In genomic region chr7:121001932-121002754, GRCh38 we compare ENCODE assay signal across 22 cellular contexts. TPM values are rescaled to one million over a fixed set of nuclear protein-coding genes. Genes with fewer than 3 reads are reported as not detected.
DNase-seq lines count a peak whose midpoint lies in the region; ATAC-seq, FAIRE-seq and TF ChIP-seq lines count a peak whose summit lies in the region.
"Had no signal": no experiment of that assay in that cellular context is flagged by ENCODE, and none has a peak within 500 bp of the region (broad histone marks: within the 10 kb centered on the region; RNA-seq: fewer than 3 reads in every experiment).

No MANE protein-coding gene starts in this region.

- no peaks in the 10 kb centered on the region for H3K36me3 Mint-ChIP-seq in astrocyte (ENCODE audit: low read depth, unreplicated experiment)
- H3K36me3 Mint-ChIP-seq: activated naive CD8-positive, alpha-beta T cell; CD8-positive, alpha-beta memory T cell had no signal

- TF ChIP-seq POLR2A in right lobe of liver (IDR thresholded peaks at IDR 0.05) (no peak), stomach (IDR thresholded peaks at IDR 0.05) (no peak), gastroesophageal sphincter (IDR thresholded peaks at IDR 0.05) (no peak)

- ATAC-seq in right lobe of liver = no peak
- ATAC-seq in HG03432 (IDR thresholded peaks at IDR 0.05; ENCODE audit: unreplicated experiment) = no peak
- ATAC-seq in gastroesophageal sphincter = no peak
- ATAC-seq: effector memory CD8-positive, alpha-beta T cell; HCT116 had no signal

- TF ChIP-seq EP300 in stomach (IDR thresholded peaks at IDR 0.05) (no peak), gastroesophageal sphincter (IDR thresholded peaks at IDR 0.05) (no peak)

- no peaks in the 10 kb centered on the region for H3K9me3 Mint-ChIP-seq in astrocyte (ENCODE audit: unreplicated experiment)
- H3K9me3 Mint-ChIP-seq: activated T-cell treated with anti-CD3 and anti-CD28 coated beads, Interleukin-2, amount 50 U/mL, for 24 hours; CD8-positive, alpha-beta memory T cell; effector memory CD8-positive, alpha-beta T cell had no signal

- H3K79me2 ChIP-seq in GM23248 (ENCODE audit: insufficient read depth) (peaks cover 32% of the 10 kb centered on the region), astrocyte (ENCODE audit: insufficient read depth, low read length) (no peaks in the 10 kb centered on the region)

- intact Hi-C loops in right lobe of liver (cut with DNase I) = no loop called here
- intact Hi-C loops in stomach (cut with DNase I; ENCODE audit: low total_unique reads) = no loop called here

- DNase-seq in GM23248 = no peak
- no peak for DNase-seq in astrocyte (ENCODE audit: low read depth)
- DNase-seq in right lobe of liver = no peak
- DNase-seq in stomach = no peak
- no peak for DNase-seq in NCI-H1092 treated with DMSO at 0.1 percent for 48 hours (lab: John Stamatoyannopoulos, UW)
- no peak for DNase-seq in putamen (ENCODE audit: low spot score)
- DNase-seq: activated CD4-positive, alpha-beta T cell treated with anti-CD3 and anti-CD28 coated beads, Interleukin-2, amount 50 U/mL, for 48 hours; activated T-cell treated with anti-CD3 and anti-CD28 coated beads, Interleukin-2, amount 50 U/mL, for 24 hours; CD8-positive, alpha-beta memory T cell; DND-41; effector memory CD8-positive, alpha-beta T cell; left cardiac atrium; NCI-H146; NK-92 treated with Interleukin-12 subunit alpha and Interleukin-12 subunit beta, amount 100 ng/mL, for 24 hours; stimulated activated naive CD4-positive, alpha-beta T cell treated with Interleukin-2 at 50 U/mL for 16 hours; T-helper 1 cell had no signal

- no peak overlapping the region for H3K27ac ChIP-seq in GM23248
- H3K27ac ChIP-seq in astrocyte (ENCODE audit: low read depth, low read length) = peak overlapping the region; percentile 77
- H3K27ac ChIP-seq in right lobe of liver = peak overlapping the region; percentile 42 to 66 (median 65)
- H3K27ac ChIP-seq in stomach = peak overlapping the region in 4 of 5 donors; percentile 16 to 82 (median 48)
- peak overlapping the region in 2 of 4 donors; percentile 30 to 45 for H3K27ac ChIP-seq in gastroesophageal sphincter
- H3K27ac ChIP-seq: VCaP had no signal

- H3K4me3 ChIP-seq in GM23248 = no peak overlapping the region
- no peak overlapping the region for H3K4me3 ChIP-seq in astrocyte (ENCODE audit: insufficient read depth, low read depth, low read length)
- no peak overlapping the region for H3K4me3 ChIP-seq in right lobe of liver
- no peak overlapping the region for H3K4me3 ChIP-seq in stomach
- no peak overlapping the region for H3K4me3 ChIP-seq in gastroesophageal sphincter

- H3K9me3 ChIP-seq in GM23248 (ENCODE audit: low read depth) (no peaks in the 10 kb centered on the region), astrocyte (ENCODE audit: insufficient read depth, low read depth, low read length) (no peaks in the 10 kb centered on the region), right lobe of liver (no peaks in the 10 kb centered on the region), stomach (no peaks in the 10 kb centered on the region), gastroesophageal sphincter (no peaks in the 10 kb centered on the region)

- TF ChIP-seq CTCF in astrocyte (IDR thresholded peaks at IDR 0.05; ENCODE audit: insufficient read depth, low read depth, low read length) (no peak), right lobe of liver (IDR thresholded peaks at IDR 0.05) (peak in 1 of 4 donors; percentile 7), stomach (IDR thresholded peaks at IDR 0.05) (no peak), gastroesophageal sphincter (IDR thresholded peaks at IDR 0.05) (no peak)

- no peaks in the 10 kb centered on the region for H3K27me3 Mint-ChIP-seq in astrocyte (ENCODE audit: low read depth, unreplicated experiment)

- peaks cover 10% of the 10 kb centered on the region for H3F3A ChIP-seq in GM23248 (ENCODE audit: insufficient read depth)

- in situ Hi-C loops in GM23248 (cut with MboI) = no loop called here

- no peaks in the 10 kb centered on the region for H3K9me2 ChIP-seq in GM23248 (ENCODE audit: insufficient read depth)

- H3K4me1 Mint-ChIP-seq in astrocyte (ENCODE audit: low read depth, unreplicated experiment) = peaks cover 45% of the 10 kb centered on the region

- peak overlapping the region; percentile 52 for H2AFZ ChIP-seq in GM23248
- peak overlapping the region; percentile 12 for H2AFZ ChIP-seq in astrocyte (ENCODE audit: low read depth, low read length)

- peaks cover 21% of the 10 kb centered on the region for H3K4me1 ChIP-seq in GM23248 (ENCODE audit: insufficient read depth)
- peaks cover 13% of the 10 kb centered on the region for H3K4me1 ChIP-seq in astrocyte (ENCODE audit: insufficient read depth, low read length)
- peaks cover 0 to 56% (median 19%) of the 10 kb centered on the region in 4 donors for H3K4me1 ChIP-seq in right lobe of liver
- peaks cover 0 to 47% (median 23%) of the 10 kb centered on the region in 4 donors for H3K4me1 ChIP-seq in stomach
- peaks cover 0 to 81% (median 0%) of the 10 kb centered on the region in 3 donors for H3K4me1 ChIP-seq in gastroesophageal sphincter

- H4K20me1 ChIP-seq in GM23248 (ENCODE audit: insufficient read depth) (no peaks in the 10 kb centered on the region), astrocyte (ENCODE audit: insufficient read depth, low read length) (no peaks in the 10 kb centered on the region)

- no peak overlapping the region for H3K4me3 Mint-ChIP-seq in astrocyte (ENCODE audit: unreplicated experiment)
- H3K4me3 Mint-ChIP-seq: activated naive CD8-positive, alpha-beta T cell; activated T-cell treated with anti-CD3 and anti-CD28 coated beads, Interleukin-2, amount 50 U/mL, for 24 hours; CD8-positive, alpha-beta memory T cell; effector memory CD8-positive, alpha-beta T cell had no signal

- H3K9ac ChIP-seq in GM23248 (no peak overlapping the region), astrocyte (ENCODE audit: low read length) (peak overlapping the region; percentile 41)

- WGBS in GM23248 (ENCODE audit: low coverage in 1 of 2, low lambda C conversion rate in 2 of 2, missing lambda C conversion rate in 2 of 2), 2 experiments = 50 to 53% methylated on average over 2 of the region's 2 CpGs
- 56% methylated on average over 2 of the region's 2 CpGs for WGBS in right lobe of liver (ENCODE audit: insufficient coverage, low coverage, low lambda C conversion rate, missing lambda C conversion rate)
- WGBS in stomach, 5 donors = 22 to 37% (median 25%) methylated on average over 2 of the region's 2 CpGs
- WGBS in gastroesophageal sphincter (ENCODE audit: low coverage in 1 of 2), 2 donors = 57 to 69% methylated on average over 2 of the region's 2 CpGs

- peak overlapping the region; percentile 58 for H3K4me2 ChIP-seq in GM23248 (ENCODE audit: unreplicated experiment)
- peak overlapping the region; percentile 68 for H3K4me2 ChIP-seq in astrocyte (ENCODE audit: low read length)

- no peaks in the 10 kb centered on the region for H3K27me3 ChIP-seq in GM23248 (replicated peaks; ENCODE audit: insufficient read depth)
- H3K27me3 ChIP-seq in astrocyte (ENCODE audit: insufficient read depth, low read length) = no peaks in the 10 kb centered on the region
- H3K27me3 ChIP-seq in right lobe of liver = no peaks in the 10 kb centered on the region
- H3K27me3 ChIP-seq in stomach = no peaks in the 10 kb centered on the region
- H3K27me3 ChIP-seq in gastroesophageal sphincter = no peaks in the 10 kb centered on the region

- H3K27ac Mint-ChIP-seq in astrocyte (ENCODE audit: unreplicated experiment) = no peak overlapping the region
- H3K27ac Mint-ChIP-seq: activated naive CD8-positive, alpha-beta T cell; activated T-cell treated with anti-CD3 and anti-CD28 coated beads, Interleukin-2, amount 50 U/mL, for 24 hours; CD8-positive, alpha-beta memory T cell; effector memory CD8-positive, alpha-beta T cell had no signal

- H3K36me3 ChIP-seq in GM23248 (ENCODE audit: low read depth) = no peaks in the 10 kb centered on the region
- no peaks in the 10 kb centered on the region for H3K36me3 ChIP-seq in astrocyte (ENCODE audit: insufficient read depth, low read length)
- no peaks in the 10 kb centered on the region for H3K36me3 ChIP-seq in right lobe of liver
- H3K36me3 ChIP-seq in stomach = no peaks in the 10 kb centered on the region
- H3K36me3 ChIP-seq in gastroesophageal sphincter = no peaks in the 10 kb centered on the region

- no peak for FAIRE-seq in astrocyte (lab: Jason Lieb, UNC)

RNA-seq across cellular contexts. Expression of gene CPED1, which starts 13.6 kb away (rescaled TPM):
- total RNA-seq in GM23248 (2014; rRNA removed; shearing (Covaris generic)) = 20.2 and 23.0 TPM in 2 replicates
- polyA plus RNA-seq in GM23248 (2016; fragmentation: Nextera tagmentation; extraction: Ambion mirVana) (12.4 and 13.5 TPM in 2 replicates), stomach (1 to 10 TPM; 3.0 to 3.7 (median 3.2) TPM)
- total RNA-seq in astrocyte (6.0 and 6.1 TPM in 2 replicates), right lobe of liver (10 to 100 TPM; 24.3 to 45.8 (median 34.9) TPM), stomach (10 to 100 TPM in 4 of 5 donors, 1 to 10 TPM in 1; 8.4 to 58.7 (median 44.9) TPM), gastroesophageal sphincter (10 to 100 TPM; 35.1 to 97.7 (median 60.5) TPM)
- total RNA-seq: HT-29 had no signal
- polyA plus RNA-seq: CD8-positive, alpha-beta memory T cell had no signal

RNA-seq across cellular contexts. Expression of gene ING3, which starts 51.6 kb away (rescaled TPM):
- 10.1 and 13.3 TPM in 2 replicates for total RNA-seq in GM23248 (2014; rRNA removed; shearing (Covaris generic))
- polyA plus RNA-seq in GM23248 (2016; fragmentation: Nextera tagmentation; extraction: Ambion mirVana) = 21.6 and 27.0 TPM in 2 replicates
- 6.5 and 8.6 TPM in 2 replicates for total RNA-seq in astrocyte
- total RNA-seq in right lobe of liver = 1 to 10 TPM; 4.5 to 6.5 (median 6.2) TPM
- 10 to 100 TPM in 4 of 5 donors, 1 to 10 TPM in 1; 8.4 to 37.1 (median 26.3) TPM for total RNA-seq in stomach
- polyA plus RNA-seq in stomach = 10 to 100 TPM in 2 of 3 donors, 1 to 10 TPM in 1; 6.3 to 17.1 (median 10.0) TPM
- total RNA-seq in gastroesophageal sphincter = 10 to 100 TPM; 11.2 to 23.0 (median 16.7) TPM
